31 cellular contexts compared by ENCODE assay signal in genomic region chr12:92394895-92395294, GRCh38.
A peak's percentile ranks its signal among the peaks of the same experiment; 100 is the strongest.
DNase-seq lines count a peak whose midpoint lies in the region; ATAC-seq and TF ChIP-seq lines count a peak whose summit lies in the region.
"Had no signal": no experiment of that assay in that cellular context is flagged by ENCODE, and none has a peak within 500 bp of the region (broad histone marks: within the 10 kb centered on the region; RNA-seq: fewer than 3 reads in every experiment).

No MANE protein-coding gene starts in this region.

- H3K27ac Mint-ChIP-seq in activated naive CD4-positive, alpha-beta T cell treated with anti-CD3 and anti-CD28 coated beads for 36 hours: peak overlapping the region; percentile 68
- H3K27ac Mint-ChIP-seq in H9 (no peak overlapping the region), neural progenitor cell (no peak overlapping the region)
- peak overlapping the region; percentile 25 for H3K27ac Mint-ChIP-seq in activated naive CD8-positive, alpha-beta T cell treated with anti-CD3 and anti-CD28 coated beads for 36 hours
- peak overlapping the region; percentile 37 for H3K27ac Mint-ChIP-seq in stimulated activated naive B cell treated with anti-CD40 and anti-IgM and Interleukin-4, amounts not matched to agents 10 μg/mL and 1 μg/mL and 100 μg/mL, for 72 hours
- H3K27ac Mint-ChIP-seq: effector memory CD8-positive, alpha-beta T cell; memory B cell; T-helper 1 cell treated with Interleukin-12 subunit alpha and Interleukin-12 subunit beta and Interleukin-4 antibody, amounts not matched to agents 30 μg/mL and 1 μg/mL, for 36 hours had no signal

- ATAC-seq in stimulated activated naive B cell treated with anti-CD40 and anti-IgM and Interleukin-4, amounts not matched to agents 10 μg/mL and 1 μg/mL and 100 μg/mL, for 72 hours (replicated peaks): no peak
- ATAC-seq: effector memory CD8-positive, alpha-beta T cell; left lobe of liver had no signal

- H3K4ac ChIP-seq in H9 (ENCODE audit: low read depth, low read length): no peak overlapping the region

- H3K27me3 Mint-ChIP-seq in activated naive CD4-positive, alpha-beta T cell treated with anti-CD3 and anti-CD28 coated beads for 36 hours (ENCODE audit: low read depth): no peaks in the 10 kb centered on the region
- H3K27me3 Mint-ChIP-seq in H9 (ENCODE audit: low read depth) (peaks cover 4% of the 10 kb centered on the region), neural progenitor cell (ENCODE audit: insufficient read depth, low read depth) (peaks cover 6% of the 10 kb centered on the region)
- H3K27me3 Mint-ChIP-seq in activated naive CD8-positive, alpha-beta T cell treated with anti-CD3 and anti-CD28 coated beads for 36 hours: no peaks in the 10 kb centered on the region
- H3K27me3 Mint-ChIP-seq in stimulated activated naive B cell treated with anti-CD40 and anti-IgM and Interleukin-4, amounts not matched to agents 10 μg/mL and 1 μg/mL and 100 μg/mL, for 72 hours: no peaks in the 10 kb centered on the region
- H3K27me3 Mint-ChIP-seq: effector memory CD8-positive, alpha-beta T cell; memory B cell had no signal

- TF ChIP-seq POLR2A in uterus (IDR thresholded peaks at IDR 0.05): no peak

- no peak overlapping the region for H2BK12ac ChIP-seq in H9 (ENCODE audit: insufficient read length, low read depth, low read length)

- TF ChIP-seq CTCF in H9 (conservative IDR thresholded peaks at IDR 0.05) (no peak), neural progenitor cell (IDR thresholded peaks at IDR 0.05) (no peak), uterus (IDR thresholded peaks at IDR 0.05) (no peak)

- CTCF ChIA-PET in activated naive CD4-positive, alpha-beta T cell treated with anti-CD3 and anti-CD28 coated beads for 36 hours (lab: Charles Lee): interaction anchor here (1.1 kb wide), 1 partner anchor 98 kb away, joined by 3 read pairs; no protein-coding TSS in a partner anchor

- no peak overlapping the region for H3K18ac ChIP-seq in H9 (ENCODE audit: insufficient read length, low read depth, low read length)

- no peak overlapping the region for H2AK5ac ChIP-seq in H9 (ENCODE audit: insufficient read length, low read length)

- H2AFZ ChIP-seq in H9 (ENCODE audit: low read length) (no peak overlapping the region), neural progenitor cell (replicated peaks) (no peak overlapping the region)
- H2AFZ ChIP-seq: parathyroid adenoma, PC-9 had no signal

- no peak overlapping the region for H2BK20ac ChIP-seq in H9 (ENCODE audit: low read depth, low read length, poor library complexity, severe bottlenecking)

- H3K4me1 ChIP-seq in H9 (ENCODE audit: insufficient read depth, low read length) (no peaks in the 10 kb centered on the region), neural progenitor cell (peaks cover 10% of the 10 kb centered on the region), uterus (no peaks in the 10 kb centered on the region)
- H3K4me1 ChIP-seq: BE2C, Caco-2, tibial artery had no signal

- H3K36me3 Mint-ChIP-seq in activated naive CD4-positive, alpha-beta T cell treated with anti-CD3 and anti-CD28 coated beads for 36 hours (ENCODE audit: low read depth): peaks cover 28% of the 10 kb centered on the region
- peaks cover 18 to 43% (median 29%) of the 10 kb centered on the region in 3 experiments for H3K36me3 Mint-ChIP-seq in H9 (ENCODE audit: insufficient read depth in 1 of 3, low read depth in 3 of 3)
- peaks cover 59% of the 10 kb centered on the region for H3K36me3 Mint-ChIP-seq in activated naive CD8-positive, alpha-beta T cell treated with anti-CD3 and anti-CD28 coated beads for 36 hours
- H3K36me3 Mint-ChIP-seq in stimulated activated naive B cell treated with anti-CD40 and anti-IgM and Interleukin-4, amounts not matched to agents 10 μg/mL and 1 μg/mL and 100 μg/mL, for 72 hours: peaks cover 22 to 32% of the 10 kb centered on the region in 2 donors
- peaks cover 2% of the 10 kb centered on the region for H3K36me3 Mint-ChIP-seq in neural progenitor cell

- H3K23ac ChIP-seq in H9 (ENCODE audit: insufficient read length, low read depth, low read length): no peak overlapping the region

- H4K20me1 ChIP-seq in H9 (ENCODE audit: control insufficient read depth, insufficient read depth, insufficient read length) (no peaks in the 10 kb centered on the region), neural progenitor cell (ENCODE audit: low read depth) (no peaks in the 10 kb centered on the region)

- no peaks in the 10 kb centered on the region for H3K79me1 ChIP-seq in H9 (ENCODE audit: insufficient read depth, low read depth, low read length, poor library complexity, severe bottlenecking)

- no peak overlapping the region for H3K14ac ChIP-seq in H9 (ENCODE audit: insufficient read depth, low read length)

- no peak overlapping the region for H3K4me2 ChIP-seq in H9 (ENCODE audit: insufficient read depth, insufficient read length, low read length)
- H3K4me2 ChIP-seq in neural progenitor cell: no peak overlapping the region
- H3K4me2 ChIP-seq: PC-9 had no signal

- H2BK5ac ChIP-seq in H9 (ENCODE audit: insufficient read length, low read length): no peak overlapping the region

- no peak overlapping the region for H4K91ac ChIP-seq in H9 (ENCODE audit: insufficient read length, low read depth, low read length)

- H3K4me1 Mint-ChIP-seq in activated naive CD4-positive, alpha-beta T cell treated with anti-CD3 and anti-CD28 coated beads for 36 hours (ENCODE audit: low read depth): peaks cover 87% of the 10 kb centered on the region
- H3K4me1 Mint-ChIP-seq in H9 (peaks cover 11 to 15% of the 10 kb centered on the region in 2 experiments; a peak in 3 of 4 replicates), neural progenitor cell (peaks cover 6% of the 10 kb centered on the region)
- peaks cover 73% of the 10 kb centered on the region for H3K4me1 Mint-ChIP-seq in activated naive CD8-positive, alpha-beta T cell treated with anti-CD3 and anti-CD28 coated beads for 36 hours
- peaks cover 50 to 67% of the 10 kb centered on the region in 2 donors for H3K4me1 Mint-ChIP-seq in stimulated activated naive B cell treated with anti-CD40 and anti-IgM and Interleukin-4, amounts not matched to agents 10 μg/mL and 1 μg/mL and 100 μg/mL, for 72 hours
- H3K4me1 Mint-ChIP-seq: neural crest cell had no signal

- no peaks in the 10 kb centered on the region for H3K23me2 ChIP-seq in H9 (ENCODE audit: insufficient read length, low read depth, low read length, poor library complexity, severe bottlenecking)

- peaks cover 13% of the 10 kb centered on the region for H3K9me3 ChIP-seq in H9 (ENCODE audit: control insufficient read depth, low read depth, low read length)
- no peaks in the 10 kb centered on the region for H3K9me3 ChIP-seq in neural progenitor cell (ENCODE audit: low read depth)
- H3K9me3 ChIP-seq in uterus: peaks cover 0 to 8% of the 10 kb centered on the region in 2 donors
- H3K9me3 ChIP-seq: BE2C had no signal

- H3K4me3 Mint-ChIP-seq in activated naive CD4-positive, alpha-beta T cell treated with anti-CD3 and anti-CD28 coated beads for 36 hours: no peak overlapping the region
- no peak overlapping the region for H3K4me3 Mint-ChIP-seq in H9
- H3K4me3 Mint-ChIP-seq in activated naive CD8-positive, alpha-beta T cell treated with anti-CD3 and anti-CD28 coated beads for 36 hours: no peak overlapping the region
- H3K4me3 Mint-ChIP-seq in stimulated activated naive B cell treated with anti-CD40 and anti-IgM and Interleukin-4, amounts not matched to agents 10 μg/mL and 1 μg/mL and 100 μg/mL, for 72 hours: no peak overlapping the region
- H3K4me3 Mint-ChIP-seq in neural progenitor cell: no peak overlapping the region
- H3K4me3 Mint-ChIP-seq: memory B cell; neural crest cell; T-helper 1 cell treated with Interleukin-12 subunit alpha and Interleukin-12 subunit beta and Interleukin-4 antibody, amounts not matched to agents 30 μg/mL and 1 μg/mL, for 36 hours had no signal

- no peak overlapping the region for H2BK120ac ChIP-seq in H9 (ENCODE audit: low read depth, low read length, poor library complexity, severe bottlenecking)

- H3K27me3 ChIP-seq in H9 (ENCODE audit: insufficient read depth, low read length) (no peaks in the 10 kb centered on the region), neural progenitor cell (no peaks in the 10 kb centered on the region), uterus (no peaks in the 10 kb centered on the region)
- H3K27me3 ChIP-seq: BE2C, cardiac muscle cell, stomach, tibial artery had no signal

- intact Hi-C loops in activated naive CD4-positive, alpha-beta T cell treated with anti-CD3 and anti-CD28 coated beads for 36 hours (cut with micrococcal nuclease): loop anchor here (5.0 kb wide), 1 partner anchor 532 kb away; the partner anchor contains the start of gene EEA1
- intact Hi-C loops in uterus (cut with DNase I; ENCODE audit: low total_unique reads): no loop called here

- H4K8ac ChIP-seq in H9 (replicated peaks; ENCODE audit: insufficient read length, low read depth, low read length): no peak overlapping the region

- no peak overlapping the region for H3T11ph ChIP-seq in H9 (ENCODE audit: low read length)

- H3K9ac ChIP-seq in H9 (ENCODE audit: extremely low read depth, insufficient read length, low read length) (no peak overlapping the region), neural progenitor cell (no peak overlapping the region)
- H3K9ac ChIP-seq: parathyroid adenoma had no signal

- no peak for DNase-seq in activated naive CD4-positive, alpha-beta T cell treated with anti-CD3 and anti-CD28 coated beads for 36 hours
- no peak for DNase-seq in activated naive CD4-positive, alpha-beta T cell (lab: John Stamatoyannopoulos, UW)
- DNase-seq in H9: no peak
- DNase-seq in activated naive CD8-positive, alpha-beta T cell treated with anti-CD3 and anti-CD28 coated beads for 36 hours: no peak
- no peak for DNase-seq in stimulated activated naive B cell treated with anti-CD40 and anti-IgM and Interleukin-4, amounts not matched to agents 10 μg/mL and 1 μg/mL and 100 μg/mL, for 72 hours
- DNase-seq in neural progenitor cell (ENCODE audit: low spot score): no peak
- DNase-seq in uterus: no peak
- DNase-seq: ACHN; BE2C; Caco-2; cortex of kidney; effector memory CD8-positive, alpha-beta T cell; GDM1; glutamatergic neuron; MV-4-11; NCI-H146; NCI-H226; NCI-H526 treated with DMSO at 0.1 percent for 48 hours; NK-92 treated with Interleukin-12 subunit alpha and Interleukin-12 subunit beta, amount 100 ng/mL, for 24 hours; PC-9; retina; small intestine; stomach; tibial artery had no signal

- peaks cover 9% of the 10 kb centered on the region for H3F3A ChIP-seq in neural progenitor cell (ENCODE audit: low read depth)

- H3K79me2 ChIP-seq in H9 (ENCODE audit: insufficient read depth, low read length) (no peaks in the 10 kb centered on the region), neural progenitor cell (ENCODE audit: low read depth) (no peaks in the 10 kb centered on the region)
- H3K79me2 ChIP-seq: parathyroid adenoma had no signal

- H2BK15ac ChIP-seq in H9 (ENCODE audit: low read depth, low read length): no peak overlapping the region

- no peak overlapping the region for H3K27ac ChIP-seq in H9 (ENCODE audit: insufficient read length, low read depth, low read length)
- no peak overlapping the region for H3K27ac ChIP-seq in neural progenitor cell
- no peak overlapping the region for H3K27ac ChIP-seq in uterus
- H3K27ac ChIP-seq: cardiac muscle cell, parathyroid adenoma, PC-9, SK-N-MC, stomach, tibial artery had no signal

- H3K9me3 Mint-ChIP-seq in activated naive CD4-positive, alpha-beta T cell treated with anti-CD3 and anti-CD28 coated beads for 36 hours: peaks cover 29% of the 10 kb centered on the region
- H3K9me3 Mint-ChIP-seq in H9 (peaks cover 38 to 44% of the 10 kb centered on the region in 2 experiments), neural progenitor cell (peaks cover 32% of the 10 kb centered on the region)
- H3K9me3 Mint-ChIP-seq in activated naive CD8-positive, alpha-beta T cell treated with anti-CD3 and anti-CD28 coated beads for 36 hours: peaks cover 35% of the 10 kb centered on the region
- H3K9me3 Mint-ChIP-seq in stimulated activated naive B cell treated with anti-CD40 and anti-IgM and Interleukin-4, amounts not matched to agents 10 μg/mL and 1 μg/mL and 100 μg/mL, for 72 hours: peaks cover 16 to 20% of the 10 kb centered on the region in 2 donors

- H3K56ac ChIP-seq in H9 (ENCODE audit: insufficient read length, low read depth, low read length): no peak overlapping the region

- peak overlapping the region; percentile 42 for H4K5ac ChIP-seq in H9 (ENCODE audit: insufficient read length, low read depth, low read length)

- no CpG with 5 or more reads among the region's 1 CpG for WGBS in H9 (ENCODE audit: extremely low coverage, insufficient read length, low lambda C conversion rate)

- no peak overlapping the region for H3K4me3 ChIP-seq in neural progenitor cell
- no peak overlapping the region for H3K4me3 ChIP-seq in uterus
- H3K4me3 ChIP-seq: cardiac muscle cell, PC-9, SK-N-MC, stomach, tibial artery had no signal

- H3K36me3 ChIP-seq in neural progenitor cell: no peaks in the 10 kb centered on the region
- no peaks in the 10 kb centered on the region for H3K36me3 ChIP-seq in uterus
- H3K36me3 ChIP-seq: BE2C, cardiac muscle cell, stomach, tibial artery had no signal

Comparison
In these comparisons a context has a peak if more than half of its experiments do, and no peak if none do; other contexts are left out.
1. H3K27ac Mint-ChIP-seq: peak in activated naive CD4-positive, alpha-beta T cell treated with anti-CD3 and anti-CD28 coated beads for 36 hours (single experiment), activated naive CD8-positive, alpha-beta T cell treated with anti-CD3 and anti-CD28 coated beads for 36 hours (single experiment) and stimulated activated naive B cell treated with anti-CD40 and anti-IgM and Interleukin-4, amounts not matched to agents 10 μg/mL and 1 μg/mL and 100 μg/mL, for 72 hours (single experiment); none in H9 (0 of 3) and neural progenitor cell (single experiment).